1 cellular context compared by ENCODE assay signal in the genomic region with DNA sequence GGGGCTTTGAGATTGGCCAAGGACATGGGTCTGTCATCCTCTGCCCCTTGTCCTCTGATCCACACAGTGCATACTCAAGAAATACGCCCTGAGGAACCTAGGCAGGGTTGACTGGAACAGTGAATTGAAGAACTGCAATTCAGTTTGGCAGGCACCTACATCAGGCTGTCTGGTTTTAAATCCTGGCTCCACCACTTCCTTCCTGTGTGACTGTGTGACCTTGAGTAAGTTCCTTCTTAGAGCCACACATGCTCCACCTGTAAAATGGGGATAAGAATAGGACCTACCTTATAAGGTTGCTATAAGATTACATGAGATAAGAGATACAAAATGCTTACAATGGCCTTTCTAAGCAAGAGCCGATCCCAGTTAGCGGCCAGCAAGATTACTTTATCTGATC.
TF ChIP-seq lines count a peak whose summit lies in the region.

No MANE protein-coding gene starts in this region.

TF ChIP-seq in GM23338, 12 proteins besides CTCF, POLR2A, EP300 and RAD21 (continued from another document):
- TF ChIP-seq, protein P1, sequence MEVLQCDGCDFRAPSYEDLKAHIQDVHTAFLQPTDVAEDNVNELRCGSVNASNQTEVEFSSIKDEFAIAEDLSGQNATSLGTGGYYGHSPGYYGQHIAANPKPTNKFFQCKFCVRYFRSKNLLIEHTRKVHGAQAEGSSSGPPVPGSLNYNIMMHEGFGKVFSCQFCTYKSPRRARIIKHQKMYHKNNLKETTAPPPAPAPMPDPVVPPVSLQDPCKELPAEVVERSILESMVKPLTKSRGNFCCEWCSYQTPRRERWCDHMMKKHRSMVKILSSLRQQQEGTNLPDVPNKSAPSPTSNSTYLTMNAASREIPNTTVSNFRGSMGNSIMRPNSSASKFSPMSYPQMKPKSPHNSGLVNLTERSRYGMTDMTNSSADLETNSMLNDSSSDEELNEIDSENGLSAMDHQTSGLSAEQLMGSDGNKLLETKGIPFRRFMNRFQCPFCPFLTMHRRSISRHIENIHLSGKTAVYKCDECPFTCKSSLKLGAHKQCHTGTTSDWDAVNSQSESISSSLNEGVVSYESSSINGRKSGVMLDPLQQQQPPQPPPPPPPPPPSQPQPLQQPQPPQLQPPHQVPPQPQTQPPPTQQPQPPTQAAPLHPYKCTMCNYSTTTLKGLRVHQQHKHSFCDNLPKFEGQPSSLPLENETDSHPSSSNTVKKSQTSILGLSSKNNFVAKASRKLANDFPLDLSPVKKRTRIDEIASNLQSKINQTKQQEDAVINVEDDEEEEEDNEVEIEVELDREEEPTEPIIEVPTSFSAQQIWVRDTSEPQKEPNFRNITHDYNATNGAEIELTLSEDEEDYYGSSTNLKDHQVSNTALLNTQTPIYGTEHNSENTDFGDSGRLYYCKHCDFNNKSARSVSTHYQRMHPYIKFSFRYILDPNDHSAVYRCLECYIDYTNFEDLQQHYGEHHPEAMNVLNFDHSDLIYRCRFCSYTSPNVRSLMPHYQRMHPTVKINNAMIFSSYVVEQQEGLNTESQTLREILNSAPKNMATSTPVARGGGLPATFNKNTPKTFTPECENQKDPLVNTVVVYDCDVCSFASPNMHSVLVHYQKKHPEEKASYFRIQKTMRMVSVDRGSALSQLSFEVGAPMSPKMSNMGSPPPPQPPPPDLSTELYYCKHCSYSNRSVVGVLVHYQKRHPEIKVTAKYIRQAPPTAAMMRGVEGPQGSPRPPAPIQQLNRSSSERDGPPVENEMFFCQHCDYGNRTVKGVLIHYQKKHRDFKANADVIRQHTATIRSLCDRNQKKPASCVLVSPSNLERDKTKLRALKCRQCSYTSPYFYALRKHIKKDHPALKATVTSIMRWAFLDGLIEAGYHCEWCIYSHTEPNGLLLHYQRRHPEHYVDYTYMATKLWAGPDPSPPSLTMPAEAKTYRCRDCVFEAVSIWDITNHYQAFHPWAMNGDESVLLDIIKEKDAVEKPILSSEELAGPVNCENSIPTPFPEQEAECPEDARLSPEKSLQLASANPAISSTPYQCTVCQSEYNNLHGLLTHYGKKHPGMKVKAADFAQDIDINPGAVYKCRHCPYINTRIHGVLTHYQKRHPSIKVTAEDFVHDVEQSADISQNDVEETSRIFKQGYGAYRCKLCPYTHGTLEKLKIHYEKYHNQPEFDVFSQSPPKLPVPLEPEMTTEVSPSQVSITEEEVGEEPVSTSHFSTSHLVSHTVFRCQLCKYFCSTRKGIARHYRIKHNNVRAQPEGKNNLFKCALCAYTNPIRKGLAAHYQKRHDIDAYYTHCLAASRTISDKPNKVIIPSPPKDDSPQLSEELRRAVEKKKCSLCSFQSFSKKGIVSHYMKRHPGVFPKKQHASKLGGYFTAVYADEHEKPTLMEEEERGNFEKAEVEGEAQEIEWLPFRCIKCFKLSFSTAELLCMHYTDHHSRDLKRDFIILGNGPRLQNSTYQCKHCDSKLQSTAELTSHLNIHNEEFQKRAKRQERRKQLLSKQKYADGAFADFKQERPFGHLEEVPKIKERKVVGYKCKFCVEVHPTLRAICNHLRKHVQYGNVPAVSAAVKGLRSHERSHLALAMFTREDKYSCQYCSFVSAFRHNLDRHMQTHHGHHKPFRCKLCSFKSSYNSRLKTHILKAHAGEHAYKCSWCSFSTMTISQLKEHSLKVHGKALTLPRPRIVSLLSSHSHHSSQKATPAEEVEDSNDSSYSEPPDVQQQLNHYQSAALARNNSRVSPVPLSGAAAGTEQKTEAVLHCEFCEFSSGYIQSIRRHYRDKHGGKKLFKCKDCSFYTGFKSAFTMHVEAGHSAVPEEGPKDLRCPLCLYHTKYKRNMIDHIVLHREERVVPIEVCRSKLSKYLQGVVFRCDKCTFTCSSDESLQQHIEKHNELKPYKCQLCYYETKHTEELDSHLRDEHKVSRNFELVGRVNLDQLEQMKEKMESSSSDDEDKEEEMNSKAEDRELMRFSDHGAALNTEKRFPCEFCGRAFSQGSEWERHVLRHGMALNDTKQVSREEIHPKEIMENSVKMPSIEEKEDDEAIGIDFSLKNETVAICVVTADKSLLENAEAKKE (CRISPR knock-in tag; IDR thresholded peaks at IDR 0.05), result no peak
- TF ChIP-seq STAT1 (IDR thresholded peaks at IDR 0.05; ENCODE audit: unreplicated experiment) (no peak), JUNB (IDR thresholded peaks at IDR 0.05; ENCODE audit: unreplicated experiment) (no peak), CREB1 (CRISPR knock-in tag; IDR thresholded peaks at IDR 0.05; ENCODE audit: low read depth) (no peak), NANOG (IDR thresholded peaks at IDR 0.05; ENCODE audit: borderline replicate concordance) (no peak)
